Comparison of ENCODE assay signal across 8 cellular contexts in genomic region chr1:225480825-225481434, GRCh38. TPM values are rescaled to one million over a fixed set of nuclear protein-coding genes. Genes with fewer than 3 reads are reported as not detected.
DNase-seq lines count a peak whose midpoint lies in the region; ATAC-seq, FAIRE-seq and TF ChIP-seq lines count a peak whose summit lies in the region.

No MANE protein-coding gene starts in this region.

- ATAC-seq in GM21447 (IDR thresholded peaks at IDR 0.05; ENCODE audit: unreplicated experiment), result peak; percentile 73
- ATAC-seq in left lobe of liver, result peak; percentile 90

- no peak overlapping the region for H3K27ac Mint-ChIP-seq in astrocyte (ENCODE audit: unreplicated experiment)

- no peaks in the 10 kb centered on the region for H3F3A ChIP-seq in OCI-LY1 (ENCODE audit: insufficient read depth, low read length)

- H3K79me2 ChIP-seq in OCI-LY1 (ENCODE audit: insufficient read depth, low read length), result no peaks in the 10 kb centered on the region
- no peaks in the 10 kb centered on the region for H3K79me2 ChIP-seq in astrocyte (ENCODE audit: insufficient read depth, low read length)

- H3K36me3 Mint-ChIP-seq in astrocyte (ENCODE audit: low read depth, unreplicated experiment), result peaks cover 6% of the 10 kb centered on the region

- H3K27me3 Mint-ChIP-seq in astrocyte (ENCODE audit: low read depth, unreplicated experiment), result no peaks in the 10 kb centered on the region

- H3K9me3 Mint-ChIP-seq in astrocyte (ENCODE audit: unreplicated experiment), result peaks cover 2% of the 10 kb centered on the region

- H3K4me1 ChIP-seq in OCI-LY1 (ENCODE audit: insufficient read depth, low read length, severe bottlenecking), result peaks cover 17% of the 10 kb centered on the region
- peaks cover 9% of the 10 kb centered on the region for H3K4me1 ChIP-seq in astrocyte (ENCODE audit: insufficient read depth, low read length)
- peaks cover 0 to 37% (median 16%) of the 10 kb centered on the region in 4 donors for H3K4me1 ChIP-seq in tibial artery

- TF ChIP-seq CTCF in OCI-LY1 (IDR thresholded peaks at IDR 0.05; ENCODE audit: low read length), result peak; percentile 93
- peak; percentile 60 for TF ChIP-seq CTCF in astrocyte (IDR thresholded peaks at IDR 0.05; ENCODE audit: insufficient read depth, low read depth, low read length)
- peak; percentile 37 to 63 for TF ChIP-seq CTCF in tibial artery (IDR thresholded peaks at IDR 0.05)

- H3K36me3 ChIP-seq in OCI-LY1 (ENCODE audit: insufficient read depth, low read length) (no peaks in the 10 kb centered on the region), astrocyte (ENCODE audit: insufficient read depth, low read length) (no peaks in the 10 kb centered on the region), tibial artery (no peaks in the 10 kb centered on the region)

- H3K27ac ChIP-seq in OCI-LY1 (ENCODE audit: low read depth, low read length, poor library complexity, severe bottlenecking), result no peak overlapping the region
- no peak overlapping the region for H3K27ac ChIP-seq in astrocyte (ENCODE audit: low read depth, low read length)
- no peak overlapping the region for H3K27ac ChIP-seq in tibial artery

- H3K4me2 ChIP-seq in OCI-LY1 (ENCODE audit: low read length) (no peak overlapping the region), astrocyte (ENCODE audit: low read length) (no peak overlapping the region)

- H3K9me3 ChIP-seq in OCI-LY1 (ENCODE audit: low read length) (no peaks in the 10 kb centered on the region), astrocyte (ENCODE audit: insufficient read depth, low read depth, low read length) (no peaks in the 10 kb centered on the region), tibial artery (no peaks in the 10 kb centered on the region)

- H4K20me1 ChIP-seq in OCI-LY1 (ENCODE audit: insufficient read depth, low read length) (no peaks in the 10 kb centered on the region), astrocyte (ENCODE audit: insufficient read depth, low read length) (peaks cover 3% of the 10 kb centered on the region)

- no peak for FAIRE-seq in astrocyte (lab: Jason Lieb, UNC)

- no peak overlapping the region for H2AFZ ChIP-seq in OCI-LY1 (ENCODE audit: low read length)
- H2AFZ ChIP-seq in astrocyte (ENCODE audit: low read depth, low read length), result no peak overlapping the region

- no peak overlapping the region for H3K4me3 Mint-ChIP-seq in astrocyte (ENCODE audit: unreplicated experiment)

- H3K9ac ChIP-seq in OCI-LY1 (ENCODE audit: low read length) (no peak overlapping the region), astrocyte (ENCODE audit: low read length) (no peak overlapping the region)

- H3K27me3 ChIP-seq in OCI-LY1 (ENCODE audit: insufficient read depth, low read length) (0 out of 2 replicates have a peak, but pooled peaks cover 3% of the 10 kb centered on the region), astrocyte (ENCODE audit: insufficient read depth, low read length) (no peaks in the 10 kb centered on the region), tibial artery (no peaks in the 10 kb centered on the region)

- DNase-seq in ELF-1 (ENCODE audit: low read depth, low spot score) (peak; percentile 87), HT-29 (ENCODE audit: low spot score) (peak; percentile 82), astrocyte (ENCODE audit: low read depth) (no peak), left lobe of liver (ENCODE audit: low spot score) (no peak), tibial artery (peak in 1 of 2 donors; percentile 66), NK-92 (lab: John Stamatoyannopoulos, UW; ENCODE audit: unreplicated experiment) (no peak)

- peaks cover 32% of the 10 kb centered on the region for H3K4me1 Mint-ChIP-seq in astrocyte (ENCODE audit: low read depth, unreplicated experiment)

- H3K9me2 ChIP-seq in OCI-LY1 (ENCODE audit: low read depth, low read length), result no peaks in the 10 kb centered on the region

- H3K4me3 ChIP-seq in OCI-LY1 (ENCODE audit: low read depth, low read length, poor library complexity, severe bottlenecking) (no peak overlapping the region), astrocyte (ENCODE audit: insufficient read depth, low read depth, low read length) (no peak overlapping the region), tibial artery (no peak overlapping the region)

- intact Hi-C loops in tibial artery (cut with DNase I; ENCODE audit: low total_unique reads), result loop anchor here (10.0 kb wide), 1 partner anchor 174 kb away; the partner anchor contains the start of gene ENAH

RNA-seq across cellular contexts. Expression of gene LBR, which starts 53.1 kb away (rescaled TPM):
- total RNA-seq in HT-29 (2014; rRNA removed; shearing (Covaris generic)), result 42.9 and 43.9 TPM in 2 replicates
- total RNA-seq in astrocyte, result 35.0 and 42.6 TPM in 2 replicates
- 22.1 TPM for total RNA-seq in left lobe of liver

Comparison
In these comparisons a context has a peak if more than half of its experiments do, and no peak if none do; other contexts are left out.
1. DNase-seq: peak in ELF-1 (single experiment) and HT-29 (single experiment); none in astrocyte (single experiment), left lobe of liver (single experiment) and NK-92 (single experiment).
2. Peak in every context shown above with its lines, with median percentiles within 50 percentile points of each other: CTCF ChIP-seq.